ENCODE assay signal across 11 cellular contexts in genomic region chr20:32050851-32051556, GRCh38. TPM values are rescaled to one million over a fixed set of nuclear protein-coding genes. Genes with fewer than 3 reads are reported as not detected.
DNase-seq lines count a peak whose midpoint lies in the region; ATAC-seq and TF ChIP-seq lines count a peak whose summit lies in the region.
"Had no signal": no experiment of that assay in that cellular context is flagged by ENCODE, and none has a peak within 500 bp of the region (broad histone marks: within the 10 kb centered on the region; RNA-seq: fewer than 3 reads in every experiment).

No MANE protein-coding gene starts in this region.

- H3K27ac ChIP-seq in left lung (peak overlapping the region; percentile 70 to 97), transverse colon (peak overlapping the region in 2 of 4 donors; percentile 73 to 77), vagina (no peak overlapping the region)
- H3K27ac ChIP-seq: ovary had no signal

- peak in 1 of 2 donors; percentile 23 for ATAC-seq in activated T-cell treated with anti-CD3 and anti-CD28 coated beads, Interleukin-2, amount 50 U/mL, for 4 hours
- ATAC-seq in activated naive CD8-positive, alpha-beta T cell treated with anti-CD3 and anti-CD28 coated beads, Interleukin-2, amount 10 ng/mL, durations not matched to agents 7 days and 5 days (ENCODE audit: low read depth), result no peak
- ATAC-seq in left lung (peak; percentile 67), HG03342 (IDR thresholded peaks at IDR 0.05; ENCODE audit: unreplicated experiment) (no peak)

- H3K27me3 Mint-ChIP-seq in activated T-cell treated with anti-CD3 and anti-CD28 coated beads, Interleukin-2, amount 50 U/mL, for 4 hours (ENCODE audit: low read depth), result peaks cover 77% of the 10 kb centered on the region
- H3K27me3 Mint-ChIP-seq in activated naive CD8-positive, alpha-beta T cell treated with anti-CD3 and anti-CD28 coated beads, Interleukin-2, amount 10 ng/mL, durations not matched to agents 7 days and 5 days, result peaks cover 71% of the 10 kb centered on the region

- intact Hi-C loops in left lung (cut with DNase I), result no loop called here
- intact Hi-C loops in transverse colon (cut with DNase I; ENCODE audit: low total_unique reads), result no loop called here
- intact Hi-C loops in vagina (cut with DNase I), result no loop called here

- TF ChIP-seq CTCF in left lung (IDR thresholded peaks at IDR 0.05) (no peak), transverse colon (IDR thresholded peaks at IDR 0.05) (no peak), vagina (IDR thresholded peaks at IDR 0.05) (no peak)

- TF ChIP-seq POLR2A in transverse colon (IDR thresholded peaks at IDR 0.05) (no peak), vagina (IDR thresholded peaks at IDR 0.05) (no peak)

- H3K4me3 Mint-ChIP-seq in activated T-cell treated with anti-CD3 and anti-CD28 coated beads, Interleukin-2, amount 50 U/mL, for 4 hours, result peak overlapping the region; percentile 65
- H3K4me3 Mint-ChIP-seq in activated naive CD8-positive, alpha-beta T cell treated with anti-CD3 and anti-CD28 coated beads, Interleukin-2, amount 10 ng/mL, durations not matched to agents 7 days and 5 days, result peak overlapping the region; percentile 54

- TF ChIP-seq EP300 in transverse colon (IDR thresholded peaks at IDR 0.05; ENCODE audit: low read depth), result no peak

- 20 to 68% methylated on average over 4 to 17 of the region's 17 CpGs for WGBS in transverse colon (ENCODE audit: low coverage in 1 of 2), 2 donors

- H3K4me1 ChIP-seq in left lung, result peaks cover 0 to 42% of the 10 kb centered on the region in 2 donors
- peaks cover 0 to 17% (median 9%) of the 10 kb centered on the region in 4 donors for H3K4me1 ChIP-seq in transverse colon
- peaks cover 20% of the 10 kb centered on the region for H3K4me1 ChIP-seq in vagina

- H3K27ac Mint-ChIP-seq in activated naive CD8-positive, alpha-beta T cell treated with anti-CD3 and anti-CD28 coated beads, Interleukin-2, amount 10 ng/mL, durations not matched to agents 7 days and 5 days, result no peak overlapping the region

- H3K36me3 ChIP-seq in left lung, result peaks cover 0 to 7% of the 10 kb centered on the region in 2 donors
- H3K36me3 ChIP-seq in transverse colon, result no peaks in the 10 kb centered on the region
- no peaks in the 10 kb centered on the region for H3K36me3 ChIP-seq in vagina
- H3K36me3 ChIP-seq: ovary had no signal

- in situ Hi-C loops in transverse colon (cut with MboI; ENCODE audit: low pct_ligation_motif_present in 1 of 4, low pct_unique_long_range_greater_than_20kb in 1 of 4, low sequenced_read_pairs in 3 of 4), result no loop called here

- DNase-seq in activated T-cell treated with anti-CD3 and anti-CD28 coated beads, Interleukin-2, amount 50 U/mL, for 4 hours, result no peak
- DNase-seq in activated T-cell treated with anti-CD3 and anti-CD28 coated beads for 4 hours, result no peak
- DNase-seq in activated naive CD8-positive, alpha-beta T cell treated with anti-CD3 and anti-CD28 coated beads, Interleukin-2, amount 10 ng/mL, durations not matched to agents 7 days and 5 days, result no peak
- DNase-seq in left lung, result peak; percentile 76 to 94
- DNase-seq in transverse colon, result peak; percentile 44
- DNase-seq in vagina (ENCODE audit: extremely low spot score in 2 of 2), result no peak
- no peak for DNase-seq in NCI-H1436 treated with DMSO at 0.1 percent for 48 hours (lab: John Stamatoyannopoulos, UW)
- DNase-seq: NCI-H69; ovary; stimulated activated naive CD4-positive, alpha-beta T cell treated with Interleukin-2 at 50 U/mL for 16 hours had no signal

- H3K4me1 Mint-ChIP-seq in activated T-cell treated with anti-CD3 and anti-CD28 coated beads, Interleukin-2, amount 50 U/mL, for 4 hours (ENCODE audit: low read depth), result peaks cover 19% of the 10 kb centered on the region
- peaks cover 15% of the 10 kb centered on the region for H3K4me1 Mint-ChIP-seq in activated naive CD8-positive, alpha-beta T cell treated with anti-CD3 and anti-CD28 coated beads, Interleukin-2, amount 10 ng/mL, durations not matched to agents 7 days and 5 days

- H3K27me3 ChIP-seq in left lung, result peaks cover 30 to 56% of the 10 kb centered on the region in 2 donors
- peaks cover 68% of the 10 kb centered on the region for H3K27me3 ChIP-seq in transverse colon
- no peaks in the 10 kb centered on the region for H3K27me3 ChIP-seq in vagina
- H3K27me3 ChIP-seq: ovary had no signal

- no peaks in the 10 kb centered on the region for H3K9me3 Mint-ChIP-seq in activated T-cell treated with anti-CD3 and anti-CD28 coated beads, Interleukin-2, amount 50 U/mL, for 4 hours
- no peaks in the 10 kb centered on the region for H3K9me3 Mint-ChIP-seq in activated naive CD8-positive, alpha-beta T cell treated with anti-CD3 and anti-CD28 coated beads, Interleukin-2, amount 10 ng/mL, durations not matched to agents 7 days and 5 days

- H3K9me3 ChIP-seq in left lung, result no peaks in the 10 kb centered on the region
- no peaks in the 10 kb centered on the region for H3K9me3 ChIP-seq in transverse colon
- H3K9me3 ChIP-seq in vagina, result no peaks in the 10 kb centered on the region

- H3K36me3 Mint-ChIP-seq in activated T-cell treated with anti-CD3 and anti-CD28 coated beads, Interleukin-2, amount 50 U/mL, for 4 hours (ENCODE audit: insufficient read depth), result no peaks in the 10 kb centered on the region
- H3K36me3 Mint-ChIP-seq in activated naive CD8-positive, alpha-beta T cell treated with anti-CD3 and anti-CD28 coated beads, Interleukin-2, amount 10 ng/mL, durations not matched to agents 7 days and 5 days, result no peaks in the 10 kb centered on the region

- POLR2A ChIA-PET in activated naive CD8-positive, alpha-beta T cell treated with anti-CD3 and anti-CD28 coated beads, Interleukin-2, amount 10 ng/mL, durations not matched to agents 7 days and 5 days (lab: Charles Lee), result no interaction called here

- H3K4me3 ChIP-seq in left lung (peak overlapping the region in 1 of 2 donors; percentile 58), transverse colon (no peak overlapping the region), vagina (no peak overlapping the region)
- H3K4me3 ChIP-seq: ovary had no signal

RNA-seq across cellular contexts. Expression of gene HCK, which starts 1.0 kb away (rescaled TPM):
- under 1 TPM in 2 of 3 donors, not detected in 1; 0.13 to 0.46 TPM for total RNA-seq in activated T-cell treated with anti-CD3 and anti-CD28 coated beads, Interleukin-2, amount 50 U/mL, for 4 hours
- under 1 TPM; 0.61 to 0.79 TPM for total RNA-seq in activated naive CD8-positive, alpha-beta T cell treated with anti-CD3 and anti-CD28 coated beads, Interleukin-2, amount 10 ng/mL, durations not matched to agents 7 days and 5 days
- total RNA-seq in left lung, result 100 to 1,000 TPM in 1 of 2 donors, 10 to 100 TPM in 1; 30.8 to 110 TPM
- total RNA-seq in transverse colon, result 10 to 100 TPM in 3 of 4 donors, 1 to 10 TPM in 1; 9.7 to 22.7 (median 11.7) TPM
- total RNA-seq in vagina, result 10.1 TPM

RNA-seq across cellular contexts. Expression of gene CCM2L, which starts 40.8 kb away (rescaled TPM):
- total RNA-seq in activated T-cell treated with anti-CD3 and anti-CD28 coated beads, Interleukin-2, amount 50 U/mL, for 4 hours, result not detected
- total RNA-seq in activated naive CD8-positive, alpha-beta T cell treated with anti-CD3 and anti-CD28 coated beads, Interleukin-2, amount 10 ng/mL, durations not matched to agents 7 days and 5 days, result not detected
- total RNA-seq in left lung (10 to 100 TPM in 1 of 2 donors, 1 to 10 TPM in 1; 6.8 to 13.5 TPM), transverse colon (1 to 10 TPM; 1.7 to 4.9 (median 3.0) TPM), vagina (8.6 TPM)

RNA-seq across cellular contexts. Expression of gene TM9SF4, which starts 58.5 kb away (rescaled TPM):
- total RNA-seq in activated T-cell treated with anti-CD3 and anti-CD28 coated beads, Interleukin-2, amount 50 U/mL, for 4 hours, result 10 to 100 TPM; 43.5 to 48.6 (median 44.4) TPM
- 10 to 100 TPM; 36.9 to 39.7 TPM for total RNA-seq in activated naive CD8-positive, alpha-beta T cell treated with anti-CD3 and anti-CD28 coated beads, Interleukin-2, amount 10 ng/mL, durations not matched to agents 7 days and 5 days
- total RNA-seq in left lung (10 to 100 TPM; 56.2 to 59.1 TPM), transverse colon (10 to 100 TPM; 35.5 to 44.8 (median 42.6) TPM), vagina (32.2 TPM)

Comparison
In these comparisons a context has a peak if more than half of its experiments do, and no peak if none do; other contexts are left out.
1. DNase-seq: peak in left lung (2 of 2) and transverse colon (single experiment); none in activated T-cell treated with anti-CD3 and anti-CD28 coated beads, Interleukin-2, amount 50 U/mL, for 4 hours (single experiment), activated T-cell treated with anti-CD3 and anti-CD28 coated beads for 4 hours (single experiment), activated naive CD8-positive, alpha-beta T cell treated with anti-CD3 and anti-CD28 coated beads, Interleukin-2, amount 10 ng/mL, durations not matched to agents 7 days and 5 days (single experiment), vagina (0 of 2) and NCI-H1436 treated with DMSO at 0.1 percent for 48 hours (single experiment).